In genomic region chr19:39082745-39083598, GRCh38 we compare ENCODE assay signal across 12 cellular contexts. TPM values are rescaled to one million over a fixed set of nuclear protein-coding genes. Genes with fewer than 3 reads are reported as not detected.
DNase-seq lines count a peak whose midpoint lies in the region; ATAC-seq and TF ChIP-seq lines count a peak whose summit lies in the region.
"Had no signal": no experiment of that assay in that cellular context is flagged by ENCODE, and none has a peak within 500 bp of the region (broad histone marks: within the 10 kb centered on the region; RNA-seq: fewer than 3 reads in every experiment).

No MANE protein-coding gene starts in this region.

- H3K27me3 ChIP-seq in endodermal cell (ENCODE audit: control insufficient read depth, insufficient read depth, low read length, poor library complexity, severe bottlenecking) (peaks cover 51% of the 10 kb centered on the region), neural progenitor cell (peaks cover 88% of the 10 kb centered on the region)

- CTCF ChIA-PET in activated CD8-positive, alpha-beta memory T cell treated with anti-CD3 and anti-CD28 coated beads, Interleukin-2, amount 10 ng/mL, durations not matched to agents 7 days and 5 days (lab: Charles Lee), result no interaction called here

- no peak overlapping the region for H3K27ac Mint-ChIP-seq in endodermal cell
- no peak overlapping the region for H3K27ac Mint-ChIP-seq in neural progenitor cell
- no peak overlapping the region for H3K27ac Mint-ChIP-seq in activated CD8-positive, alpha-beta memory T cell treated with anti-CD3 and anti-CD28 coated beads, Interleukin-2, amount 10 ng/mL, durations not matched to agents 7 days and 5 days

- H3K36me3 Mint-ChIP-seq in endodermal cell (ENCODE audit: low read depth) (no peaks in the 10 kb centered on the region), neural progenitor cell (no peaks in the 10 kb centered on the region)
- no peaks in the 10 kb centered on the region for H3K36me3 Mint-ChIP-seq in activated CD8-positive, alpha-beta memory T cell treated with anti-CD3 and anti-CD28 coated beads, Interleukin-2, amount 10 ng/mL, durations not matched to agents 7 days and 5 days
- H3K36me3 Mint-ChIP-seq: IgD-negative memory B cell had no signal

- no peaks in the 10 kb centered on the region for H3F3A ChIP-seq in neural progenitor cell (ENCODE audit: low read depth)

- H3K27ac ChIP-seq in endodermal cell (ENCODE audit: low read depth, low read length) (no peak overlapping the region), neural progenitor cell (no peak overlapping the region)

- H3K9me3 ChIP-seq in endodermal cell (ENCODE audit: control insufficient read depth, low read length), result no peaks in the 10 kb centered on the region
- no peaks in the 10 kb centered on the region for H3K9me3 ChIP-seq in neural progenitor cell (ENCODE audit: low read depth)

- H3K4me2 ChIP-seq in neural progenitor cell, result peak overlapping the region; percentile 79

- intact Hi-C loops in cardiac septum (cut with DNase I), result no loop called here

- H4K20me1 ChIP-seq in neural progenitor cell (ENCODE audit: low read depth), result peaks cover 2% of the 10 kb centered on the region

- H3K4me3 ChIP-seq in endodermal cell (ENCODE audit: low read length) (no peak overlapping the region), neural progenitor cell (no peak overlapping the region)

- H3K4me1 ChIP-seq in endodermal cell (ENCODE audit: control insufficient read depth, insufficient read depth, low read length) (no peaks in the 10 kb centered on the region), neural progenitor cell (peaks cover 5% of the 10 kb centered on the region)

- ATAC-seq in SK-N-SH treated with all-trans-retinoic acid at 6 μM for 48 hours, result peak; percentile 29
- ATAC-seq in activated CD8-positive, alpha-beta memory T cell treated with anti-CD3 and anti-CD28 coated beads, Interleukin-2, amount 10 ng/mL, durations not matched to agents 7 days and 5 days, result no peak

- H3K9me3 Mint-ChIP-seq in endodermal cell, result no peaks in the 10 kb centered on the region
- H3K9me3 Mint-ChIP-seq in neural progenitor cell, result no peaks in the 10 kb centered on the region
- H3K9me3 Mint-ChIP-seq in activated CD8-positive, alpha-beta memory T cell treated with anti-CD3 and anti-CD28 coated beads, Interleukin-2, amount 10 ng/mL, durations not matched to agents 7 days and 5 days (ENCODE audit: low read depth), result no peaks in the 10 kb centered on the region

- H3K36me3 ChIP-seq in endodermal cell (ENCODE audit: control insufficient read depth, insufficient read depth, low read length), result no peaks in the 10 kb centered on the region
- H3K36me3 ChIP-seq in neural progenitor cell, result no peaks in the 10 kb centered on the region

- WGBS in endodermal cell (ENCODE audit: insufficient coverage in 1 of 2, insufficient read length in 1 of 2), 2 experiments, result 59 to 69% methylated on average over 13 to 14 of the region's 15 CpGs

- H3K9ac ChIP-seq in endodermal cell (ENCODE audit: extremely low read depth, low read length, poor library complexity, severe bottlenecking) (no peak overlapping the region), neural progenitor cell (no peak overlapping the region)

- TF ChIP-seq CTCF in endodermal cell (conservative IDR thresholded peaks at IDR 0.05) (no peak), neural progenitor cell (IDR thresholded peaks at IDR 0.05) (no peak)

- peak overlapping the region; percentile 87 for H2AFZ ChIP-seq in neural progenitor cell (replicated peaks)

- H3K27me3 Mint-ChIP-seq in endodermal cell (ENCODE audit: insufficient read depth) (peaks cover 68% of the 10 kb centered on the region), neural progenitor cell (ENCODE audit: insufficient read depth, low read depth) (peaks cover 46% of the 10 kb centered on the region)
- H3K27me3 Mint-ChIP-seq in activated CD8-positive, alpha-beta memory T cell treated with anti-CD3 and anti-CD28 coated beads, Interleukin-2, amount 10 ng/mL, durations not matched to agents 7 days and 5 days, result peaks cover 58% of the 10 kb centered on the region

- H3K4me3 Mint-ChIP-seq in endodermal cell (peak overlapping the region; percentile 46), neural progenitor cell (peak overlapping the region; percentile 57)
- H3K4me3 Mint-ChIP-seq in activated CD8-positive, alpha-beta memory T cell treated with anti-CD3 and anti-CD28 coated beads, Interleukin-2, amount 10 ng/mL, durations not matched to agents 7 days and 5 days, result no peak overlapping the region

- H3K4me1 Mint-ChIP-seq in endodermal cell (no peaks in the 10 kb centered on the region), neural progenitor cell (no peaks in the 10 kb centered on the region)
- peaks cover 14% of the 10 kb centered on the region for H3K4me1 Mint-ChIP-seq in activated CD8-positive, alpha-beta memory T cell treated with anti-CD3 and anti-CD28 coated beads, Interleukin-2, amount 10 ng/mL, durations not matched to agents 7 days and 5 days

- DNase-seq in ELR (ENCODE audit: low read depth) (peak; percentile 36), endodermal cell (no peak), neural progenitor cell (ENCODE audit: low spot score) (no peak), cardiac septum (ENCODE audit: low spot score) (no peak), GM19238 (ENCODE audit: insufficient read length, low spot score) (no peak), NCI-H1048 (lab: John Stamatoyannopoulos, UW) (no peak)
- no peak for DNase-seq in activated CD8-positive, alpha-beta memory T cell treated with anti-CD3 and anti-CD28 coated beads, Interleukin-2, amount 10 ng/mL, durations not matched to agents 7 days and 5 days
- DNase-seq: activated CD4-positive, CD25-positive, alpha-beta regulatory T cell; NCI-H2171 had no signal

- H3K79me2 ChIP-seq in neural progenitor cell (ENCODE audit: low read depth), result no peaks in the 10 kb centered on the region

TF ChIP-seq in SK-N-SH treated with all-trans-retinoic acid at 6 μM for 48 hours, 23 proteins besides CTCF, POLR2A, EP300 and RAD21 (continues in another document):
- TF ChIP-seq ARNTL (CRISPR knock-in tag; IDR thresholded peaks at IDR 0.05; ENCODE audit: borderline replicate concordance, low read depth) (no peak), TSHZ2 (CRISPR knock-in tag; IDR thresholded peaks at IDR 0.05) (no peak), TCF4 (CRISPR knock-in tag; IDR thresholded peaks at IDR 0.05; ENCODE audit: borderline replicate concordance) (no peak), ZNF70 (CRISPR knock-in tag; IDR thresholded peaks at IDR 0.05) (no peak), RARB (CRISPR knock-in tag; IDR thresholded peaks at IDR 0.05) (no peak), OSR1 (CRISPR knock-in tag; IDR thresholded peaks at IDR 0.05) (no peak), SNAI2 (CRISPR knock-in tag; IDR thresholded peaks at IDR 0.05) (no peak), BACH2 (CRISPR knock-in tag; IDR thresholded peaks at IDR 0.05; ENCODE audit: borderline replicate concordance) (no peak)

RNA-seq across cellular contexts. Expression of gene ACP7, which starts 1.2 kb away (rescaled TPM):
- under 1 TPM in 1 of 2 donors, not detected in 1; 0.29 TPM for total RNA-seq in endodermal cell
- not detected for polyA plus RNA-seq in endodermal cell (2013, experiment 1 of 2)
- polyA plus RNA-seq in endodermal cell (2013, experiment 2 of 2), result not detected
- 0.22 TPM in 1 of 2 replicates, not detected in the other for total RNA-seq in neural progenitor cell (ENCODE audit: low replicate concordance)
- not detected for total RNA-seq in cardiac septum
- total RNA-seq in activated CD8-positive, alpha-beta memory T cell treated with anti-CD3 and anti-CD28 coated beads, Interleukin-2, amount 10 ng/mL, durations not matched to agents 7 days and 5 days, result not detected
- polyA plus RNA-seq: IgD-negative memory B cell, liver had no signal

RNA-seq across cellular contexts. Expression of gene PAK4, which starts 42.6 kb away (rescaled TPM):
- total RNA-seq in endodermal cell (10 to 100 TPM; 63.9 to 68.1 TPM), neural progenitor cell (ENCODE audit: low replicate concordance) (9.7 and 34.3 TPM in 2 replicates), cardiac septum (18.6 TPM)
- polyA plus RNA-seq in endodermal cell (2013, experiment 1 of 2), result 59.4 TPM
- polyA plus RNA-seq in endodermal cell (2013, experiment 2 of 2), result 56.1 TPM
- 10 to 100 TPM; 14.6 to 18.4 TPM for total RNA-seq in activated CD8-positive, alpha-beta memory T cell treated with anti-CD3 and anti-CD28 coated beads, Interleukin-2, amount 10 ng/mL, durations not matched to agents 7 days and 5 days

RNA-seq across cellular contexts. Expression of gene FBXO27, which starts 50.6 kb away (rescaled TPM):
- total RNA-seq in endodermal cell, result 10 to 100 TPM; 12.5 to 21.6 TPM
- polyA plus RNA-seq in endodermal cell (2013, experiment 1 of 2), result 4.2 TPM
- polyA plus RNA-seq in endodermal cell (2013, experiment 2 of 2), result 2.2 TPM
- 3.1 and 7.9 TPM in 2 replicates for total RNA-seq in neural progenitor cell (ENCODE audit: low replicate concordance)
- total RNA-seq in cardiac septum, result 15.3 TPM
- total RNA-seq in activated CD8-positive, alpha-beta memory T cell treated with anti-CD3 and anti-CD28 coated beads, Interleukin-2, amount 10 ng/mL, durations not matched to agents 7 days and 5 days, result under 1 TPM in 1 of 2 experiments, not detected in 1; 0.19 TPM
